Comparison of ENCODE assay signal across 2 cellular contexts in the genomic region with DNA sequence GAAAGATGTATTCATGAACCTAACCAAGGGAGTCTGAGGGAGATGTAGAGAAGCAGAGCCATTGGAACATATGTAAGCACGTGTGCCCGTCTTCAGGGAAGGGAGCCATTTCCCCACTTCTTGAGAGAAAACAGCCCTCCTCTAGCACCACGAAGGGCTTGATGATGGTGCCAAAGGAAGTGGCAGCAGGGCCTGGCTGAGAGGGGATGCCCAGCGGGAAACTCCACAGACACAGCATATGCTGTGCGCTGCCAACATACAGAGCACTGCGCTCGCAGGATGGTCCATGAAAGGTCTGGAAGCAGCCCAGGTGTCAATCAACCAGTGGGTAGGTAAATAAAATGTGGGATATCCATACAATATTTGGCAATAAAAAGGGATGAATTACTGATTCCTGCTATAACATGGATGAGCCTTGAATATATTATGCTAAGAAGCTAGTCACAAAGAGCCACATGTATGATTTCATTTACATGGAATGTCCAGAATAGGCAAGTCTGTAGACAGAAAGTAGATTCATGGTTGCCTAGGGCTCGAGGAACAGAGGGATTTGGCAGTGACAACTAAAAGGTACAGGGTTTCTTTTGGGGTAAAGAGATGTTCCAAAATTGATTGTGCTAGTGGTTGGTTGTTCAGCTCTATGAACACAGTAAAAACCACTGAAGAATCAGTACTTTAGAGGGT.
TF ChIP-seq lines count a peak whose summit lies in the region.

No MANE protein-coding gene starts in this region.

TF ChIP-seq in IMR-90, 13 proteins besides CTCF, POLR2A, EP300 and RAD21:
- TF ChIP-seq FOS (IDR thresholded peaks at IDR 0.05; ENCODE audit: low read depth, low read length) (no peak), CEBPB (IDR thresholded peaks at IDR 0.05; ENCODE audit: low read depth, low read length) (no peak), RFX5 (IDR thresholded peaks at IDR 0.05; ENCODE audit: low read depth, low read length) (no peak), CHD1 (IDR thresholded peaks at IDR 0.05; ENCODE audit: low read depth, low read length) (no peak), SMC3 (IDR thresholded peaks at IDR 0.05; ENCODE audit: low read depth, low read length) (no peak), BHLHE40 (IDR thresholded peaks at IDR 0.05; ENCODE audit: low read depth, low read length) (no peak), MAFK (IDR thresholded peaks at IDR 0.05; ENCODE audit: low read depth, low read length) (no peak)
- TF ChIP-seq, protein P1, sequence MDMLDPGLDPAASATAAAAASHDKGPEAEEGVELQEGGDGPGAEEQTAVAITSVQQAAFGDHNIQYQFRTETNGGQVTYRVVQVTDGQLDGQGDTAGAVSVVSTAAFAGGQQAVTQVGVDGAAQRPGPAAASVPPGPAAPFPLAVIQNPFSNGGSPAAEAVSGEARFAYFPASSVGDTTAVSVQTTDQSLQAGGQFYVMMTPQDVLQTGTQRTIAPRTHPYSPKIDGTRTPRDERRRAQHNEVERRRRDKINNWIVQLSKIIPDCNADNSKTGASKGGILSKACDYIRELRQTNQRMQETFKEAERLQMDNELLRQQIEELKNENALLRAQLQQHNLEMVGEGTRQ (IDR thresholded peaks at IDR 0.05; ENCODE audit: low read depth, low read length), result no peak
TF ChIP-seq in IMR-90: peak in this region for 0.

TF ChIP-seq in WTC11, 78 proteins besides CTCF, POLR2A, EP300 and RAD21 (continued from another document):
- TF ChIP-seq OVOL2 (CRISPR knock-in tag; IDR thresholded peaks at IDR 0.05; ENCODE audit: borderline replicate concordance) (no peak), TCF7 (CRISPR knock-in tag; IDR thresholded peaks at IDR 0.05; ENCODE audit: low read depth) (no peak), TEAD1 (CRISPR knock-in tag; IDR thresholded peaks at IDR 0.05) (no peak), ZBTB21 (CRISPR knock-in tag; IDR thresholded peaks at IDR 0.05; ENCODE audit: borderline replicate concordance) (no peak), ZNF281 (CRISPR knock-in tag; IDR thresholded peaks at IDR 0.05) (no peak), FOXP1 (CRISPR knock-in tag; IDR thresholded peaks at IDR 0.05; ENCODE audit: borderline replicate concordance) (no peak), PRRX2 (CRISPR knock-in tag; IDR thresholded peaks at IDR 0.05) (no peak), NR1H2 (CRISPR knock-in tag; IDR thresholded peaks at IDR 0.05) (no peak)
- TF ChIP-seq, protein P2, sequence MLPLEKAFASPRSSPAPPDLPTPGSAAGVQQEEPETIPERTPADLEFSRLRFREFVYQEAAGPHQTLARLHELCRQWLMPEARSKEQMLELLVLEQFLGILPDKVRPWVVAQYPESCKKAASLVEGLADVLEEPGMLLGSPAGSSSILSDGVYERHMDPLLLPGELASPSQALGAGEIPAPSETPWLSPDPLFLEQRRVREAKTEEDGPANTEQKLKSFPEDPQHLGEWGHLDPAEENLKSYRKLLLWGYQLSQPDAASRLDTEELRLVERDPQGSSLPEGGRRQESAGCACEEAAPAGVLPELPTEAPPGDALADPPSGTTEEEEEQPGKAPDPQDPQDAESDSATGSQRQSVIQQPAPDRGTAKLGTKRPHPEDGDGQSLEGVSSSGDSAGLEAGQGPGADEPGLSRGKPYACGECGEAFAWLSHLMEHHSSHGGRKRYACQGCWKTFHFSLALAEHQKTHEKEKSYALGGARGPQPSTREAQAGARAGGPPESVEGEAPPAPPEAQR (CRISPR knock-in tag; IDR thresholded peaks at IDR 0.05), result no peak
- TF ChIP-seq, protein P3, sequence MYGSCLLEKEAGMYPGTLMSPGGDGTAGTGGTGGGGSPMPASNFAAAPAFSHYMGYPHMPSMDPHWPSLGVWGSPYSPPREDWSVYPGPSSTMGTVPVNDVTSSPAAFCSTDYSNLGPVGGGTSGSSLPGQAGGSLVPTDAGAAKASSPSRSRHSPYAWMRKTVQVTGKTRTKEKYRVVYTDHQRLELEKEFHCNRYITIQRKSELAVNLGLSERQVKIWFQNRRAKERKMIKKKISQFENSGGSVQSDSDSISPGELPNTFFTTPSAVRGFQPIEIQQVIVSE (CRISPR knock-in tag; IDR thresholded peaks at IDR 0.05; ENCODE audit: borderline replicate concordance), result no peak
- TF ChIP-seq, protein P4, sequence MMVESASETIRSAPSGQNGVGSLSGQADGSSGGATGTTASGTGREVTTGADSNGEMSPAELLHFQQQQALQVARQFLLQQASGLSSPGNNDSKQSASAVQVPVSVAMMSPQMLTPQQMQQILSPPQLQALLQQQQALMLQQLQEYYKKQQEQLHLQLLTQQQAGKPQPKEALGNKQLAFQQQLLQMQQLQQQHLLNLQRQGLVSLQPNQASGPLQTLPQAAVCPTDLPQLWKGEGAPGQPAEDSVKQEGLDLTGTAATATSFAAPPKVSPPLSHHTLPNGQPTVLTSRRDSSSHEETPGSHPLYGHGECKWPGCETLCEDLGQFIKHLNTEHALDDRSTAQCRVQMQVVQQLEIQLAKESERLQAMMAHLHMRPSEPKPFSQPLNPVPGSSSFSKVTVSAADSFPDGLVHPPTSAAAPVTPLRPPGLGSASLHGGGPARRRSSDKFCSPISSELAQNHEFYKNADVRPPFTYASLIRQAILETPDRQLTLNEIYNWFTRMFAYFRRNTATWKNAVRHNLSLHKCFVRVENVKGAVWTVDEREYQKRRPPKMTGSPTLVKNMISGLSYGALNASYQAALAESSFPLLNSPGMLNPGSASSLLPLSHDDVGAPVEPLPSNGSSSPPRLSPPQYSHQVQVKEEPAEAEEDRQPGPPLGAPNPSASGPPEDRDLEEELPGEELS (CRISPR knock-in tag; IDR thresholded peaks at IDR 0.05), result no peak
- TF ChIP-seq, protein P5, sequence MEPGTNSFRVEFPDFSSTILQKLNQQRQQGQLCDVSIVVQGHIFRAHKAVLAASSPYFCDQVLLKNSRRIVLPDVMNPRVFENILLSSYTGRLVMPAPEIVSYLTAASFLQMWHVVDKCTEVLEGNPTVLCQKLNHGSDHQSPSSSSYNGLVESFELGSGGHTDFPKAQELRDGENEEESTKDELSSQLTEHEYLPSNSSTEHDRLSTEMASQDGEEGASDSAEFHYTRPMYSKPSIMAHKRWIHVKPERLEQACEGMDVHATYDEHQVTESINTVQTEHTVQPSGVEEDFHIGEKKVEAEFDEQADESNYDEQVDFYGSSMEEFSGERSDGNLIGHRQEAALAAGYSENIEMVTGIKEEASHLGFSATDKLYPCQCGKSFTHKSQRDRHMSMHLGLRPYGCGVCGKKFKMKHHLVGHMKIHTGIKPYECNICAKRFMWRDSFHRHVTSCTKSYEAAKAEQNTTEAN (CRISPR knock-in tag; IDR thresholded peaks at IDR 0.05), result no peak
